Comparison of ENCODE assay signal across 15 cellular contexts in genomic region chr6:168102093-168102985, GRCh38. TPM values are rescaled to one million over a fixed set of nuclear protein-coding genes. Genes with fewer than 3 reads are reported as not detected.
DNase-seq lines count a peak whose midpoint lies in the region; ATAC-seq, FAIRE-seq and TF ChIP-seq lines count a peak whose summit lies in the region.
"Had no signal": no experiment of that assay in that cellular context is flagged by ENCODE, and none has a peak within 500 bp of the region (broad histone marks: within the 10 kb centered on the region; RNA-seq: fewer than 3 reads in every experiment).

No MANE protein-coding gene starts in this region.

- H3K9me1 ChIP-seq in endothelial cell of umbilical vein (replicated peaks; ENCODE audit: control insufficient read depth, extremely low read depth, insufficient read depth, low read length), result no peaks in the 10 kb centered on the region

- H3K4me2 ChIP-seq in endothelial cell of umbilical vein (ENCODE audit: insufficient read depth, low read length), result no peak overlapping the region

- H3K27me3 ChIP-seq in endothelial cell of umbilical vein (ENCODE audit: control insufficient read depth in 2 of 2, insufficient read depth in 2 of 2, low read length in 2 of 2), result peaks cover 0 to 15% of the 10 kb centered on the region in 2 experiments
- H3K27me3 ChIP-seq in vagina, result no peaks in the 10 kb centered on the region

- no peak for FAIRE-seq in endothelial cell of umbilical vein (lab: Jason Lieb, UNC)
- FAIRE-seq: HepG2 had no signal

- H3K4me1 ChIP-seq in endothelial cell of umbilical vein (ENCODE audit: control insufficient read depth, extremely low read depth, insufficient read depth, low read length) (no peaks in the 10 kb centered on the region), vagina (peaks cover 10% of the 10 kb centered on the region)

- H3K4me3 ChIP-seq in endothelial cell of umbilical vein (replicated peaks in 1 of 3; ENCODE audit: insufficient read depth in 1 of 3, low read depth in 1 of 3, low read length in 3 of 3) (no peak overlapping the region), vagina (no peak overlapping the region)

- no TSS peak for BruUV-seq in endothelial cell of umbilical vein (replicated peaks; lab: Mats Ljungman, UMichigan)

- H2AFZ ChIP-seq in endothelial cell of umbilical vein (ENCODE audit: low read depth, low read length), result no peak overlapping the region

- POLR2A ChIA-PET in endothelial cell of umbilical vein (lab: Charles Lee), result no interaction called here

- intact Hi-C loops in endothelial cell of umbilical vein (cut with micrococcal nuclease), result no loop called here
- intact Hi-C loops in vagina (cut with DNase I), result no loop called here

- no peak for TF ChIP-seq POLR2A in endothelial cell of umbilical vein (IDR thresholded peaks at IDR 0.05; ENCODE audit: low read depth, low read length)
- TF ChIP-seq POLR2A in vagina (IDR thresholded peaks at IDR 0.05), result no peak

- peak; percentile 88 for DNase-seq in NCI-H1092 treated with DMSO at 0.1 percent for 48 hours (lab: John Stamatoyannopoulos, UW)
- peak; percentile 27 for DNase-seq in NCI-H2171 (lab: John Stamatoyannopoulos, UW)
- no peak for DNase-seq in endothelial cell of umbilical vein (ENCODE audit: low read depth, low spot score)
- DNase-seq in renal cortical epithelial cell (ENCODE audit: low read depth), result peak; percentile 3
- no peak for DNase-seq in vagina (ENCODE audit: extremely low spot score in 2 of 2)
- DNase-seq: activated CD8-positive, alpha-beta T cell treated with anti-CD3 and anti-CD28 coated beads, Interleukin-2, amount 10 ng/mL, durations not matched to agents 7 days and 5 days; activated naive CD4-positive, alpha-beta T cell; endodermal cell; NCI-H1694 treated with DMSO at 0.1 percent for 48 hours had no signal

- H3K27ac ChIP-seq in endothelial cell of umbilical vein (ENCODE audit: insufficient read depth, low read depth, low read length) (no peak overlapping the region), vagina (no peak overlapping the region)
- H3K27ac ChIP-seq: spleen had no signal

- no peaks in the 10 kb centered on the region for H4K20me1 ChIP-seq in endothelial cell of umbilical vein (replicated peaks; ENCODE audit: control insufficient read depth, extremely low read depth, insufficient read depth, low read length)

- H3K9me3 ChIP-seq in endothelial cell of umbilical vein (replicated peaks; ENCODE audit: control insufficient read depth, insufficient read depth, low read length) (no peaks in the 10 kb centered on the region), vagina (no peaks in the 10 kb centered on the region)
- H3K9me3 ChIP-seq: spleen had no signal

- no peak for TF ChIP-seq CTCF in endothelial cell of umbilical vein (IDR thresholded peaks at IDR 0.05; ENCODE audit: extremely low read depth in 1 of 2, insufficient read depth in 1 of 2, low read depth in 1 of 2, low read length in 2 of 2)
- TF ChIP-seq CTCF in vagina (IDR thresholded peaks at IDR 0.05), result no peak

- H3K36me3 ChIP-seq in endothelial cell of umbilical vein (ENCODE audit: control insufficient read depth in 2 of 2, extremely low read depth in 1 of 2, insufficient read depth in 2 of 2, low read length in 2 of 2) (no peaks in the 10 kb centered on the region), vagina (no peaks in the 10 kb centered on the region)
- H3K36me3 ChIP-seq: spleen had no signal

- ATAC-seq in HG03025 (IDR thresholded peaks at IDR 0.05; ENCODE audit: low FRiP score, unreplicated experiment), result no peak
- ATAC-seq in GM21786 (IDR thresholded peaks at IDR 0.05; ENCODE audit: unreplicated experiment), result no peak
- ATAC-seq: activated CD8-positive, alpha-beta T cell treated with anti-CD3 and anti-CD28 coated beads, Interleukin-2, amount 10 ng/mL, durations not matched to agents 7 days and 5 days; HepG2 had no signal

- H3K9ac ChIP-seq in endothelial cell of umbilical vein (replicated peaks; ENCODE audit: extremely low read depth, insufficient read depth, low read length), result no peak overlapping the region

- no peaks in the 10 kb centered on the region for H3K79me2 ChIP-seq in endothelial cell of umbilical vein (ENCODE audit: control insufficient read depth, insufficient read depth, low read length)

- CTCF ChIA-PET in endothelial cell of umbilical vein (lab: Charles Lee), result interaction anchor here (0.8 kb wide), 1 partner anchor 313 kb away, joined by 3 read pairs; no protein-coding TSS in a partner anchor

- dilution Hi-C loops in endothelial cell of umbilical vein (cut with MboI; ENCODE audit: extremely low pct_ligation_motif_present, low sequenced_read_pairs), result no loop called here

TF ChIP-seq in endothelial cell of umbilical vein, 7 proteins besides CTCF, POLR2A, EP300 and RAD21:
- TF ChIP-seq MAX (IDR thresholded peaks at IDR 0.05; ENCODE audit: insufficient read depth, insufficient read length) (no peak), JUN (IDR thresholded peaks at IDR 0.05; ENCODE audit: borderline replicate concordance, insufficient read depth, insufficient read length, low read depth) (no peak), FOS (IDR thresholded peaks at IDR 0.05; ENCODE audit: borderline replicate concordance, insufficient read depth, low read length) (no peak), EZH2 (IDR thresholded peaks at IDR 0.05; ENCODE audit: borderline replicate concordance, low read depth, low read length, severe bottlenecking) (peak; percentile 32)
TF ChIP-seq in endothelial cell of umbilical vein: peak in this region for 1.

RNA-seq across cellular contexts. Expression of gene FRMD1, which starts 23.3 kb away (rescaled TPM):
- total RNA-seq in endothelial cell of umbilical vein, result not detected in 2 replicates
- polyA plus RNA-seq in endothelial cell of umbilical vein, result not detected in 2 replicates
- not detected in 2 replicates for polyA plus RNA-seq in endothelial cell of umbilical vein (2011; cell fraction: cytosol; rRNA removed)
- not detected in 2 replicates for polyA plus RNA-seq in endothelial cell of umbilical vein (2011; cell fraction: nucleus; rRNA removed)
- not detected in 2 replicates for polyA plus RNA-seq in endothelial cell of umbilical vein (2012)
- not detected in 2 replicates for polyA minus RNA-seq in endothelial cell of umbilical vein
- polyA minus RNA-seq in endothelial cell of umbilical vein (2011; cell fraction: cytosol; rRNA and poly(A)+ RNA removed), result not detected
- not detected in 2 replicates for polyA minus RNA-seq in endothelial cell of umbilical vein (2011; cell fraction: nucleus; rRNA and poly(A)+ RNA removed)
- total RNA-seq in renal cortical epithelial cell, result 0.05 TPM in 1 of 2 replicates, not detected in the other
- not detected for total RNA-seq in vagina
- total RNA-seq: activated CD8-positive, alpha-beta T cell treated with anti-CD3 and anti-CD28 coated beads, Interleukin-2, amount 10 ng/mL, durations not matched to agents 7 days and 5 days; CD8-positive, alpha-beta memory T cell; endodermal cell; HepG2; T-helper 2 cell treated with Interferon-gamma antibody and Interleukin-4, amounts not matched to agents 100 ng/mL and 5 ng/mL, for 36 hours had no signal
- polyA plus RNA-seq: CD8-positive, alpha-beta memory T cell had no signal

Comparison
In these comparisons a context has a peak if more than half of its experiments do, and no peak if none do; other contexts are left out.
1. DNase-seq: peak in NCI-H1092 treated with DMSO at 0.1 percent for 48 hours (single experiment), NCI-H2171 (single experiment) and renal cortical epithelial cell (single experiment); none in endothelial cell of umbilical vein (single experiment) and vagina (0 of 2).